Comparison of ENCODE assay signal across 1 cellular context in the genomic region with DNA sequence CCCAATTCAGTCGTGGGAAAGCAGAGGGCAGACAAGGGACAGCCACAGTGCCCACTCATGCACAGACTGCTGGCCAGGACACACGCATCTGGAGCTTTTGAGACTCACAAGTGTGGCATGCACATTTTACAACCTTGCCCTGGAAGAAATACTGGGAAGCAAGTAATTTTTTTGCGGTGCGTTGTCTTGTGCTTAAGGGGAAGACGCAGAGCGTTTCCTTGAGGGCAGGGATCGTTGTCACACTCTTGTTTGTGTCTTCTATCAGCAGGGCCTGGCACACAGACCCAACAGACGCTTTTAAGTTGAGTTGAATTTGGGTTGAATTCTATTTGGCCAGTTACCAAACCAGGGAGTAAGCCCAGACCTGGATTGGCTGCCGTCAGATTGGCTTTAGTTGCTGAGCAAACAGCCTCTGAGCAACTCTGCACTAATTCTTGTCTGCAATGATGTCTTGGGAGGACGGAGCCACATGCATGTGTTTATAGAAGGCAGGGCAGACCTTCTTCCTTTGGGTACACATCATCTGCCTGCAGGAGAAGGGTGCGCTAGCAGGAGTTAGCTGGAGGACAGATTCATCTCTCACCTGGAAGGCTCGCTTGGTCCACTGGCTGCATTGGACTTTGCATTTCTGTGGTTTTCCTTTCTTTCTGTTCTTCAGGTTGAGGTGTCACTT.
TF ChIP-seq lines count a peak whose summit lies in the region.

No MANE protein-coding gene starts in this region.

TF ChIP-seq in SK-N-SH, 30 proteins besides CTCF, POLR2A, EP300 and RAD21:
- TF ChIP-seq CHD2 (IDR thresholded peaks at IDR 0.05; ENCODE audit: low read length, partially characterized antibody) = no peak
- TF ChIP-seq NRF1 (IDR thresholded peaks at IDR 0.05; ENCODE audit: low read depth, low read length) = no peak
- TF ChIP-seq, protein P1, sequence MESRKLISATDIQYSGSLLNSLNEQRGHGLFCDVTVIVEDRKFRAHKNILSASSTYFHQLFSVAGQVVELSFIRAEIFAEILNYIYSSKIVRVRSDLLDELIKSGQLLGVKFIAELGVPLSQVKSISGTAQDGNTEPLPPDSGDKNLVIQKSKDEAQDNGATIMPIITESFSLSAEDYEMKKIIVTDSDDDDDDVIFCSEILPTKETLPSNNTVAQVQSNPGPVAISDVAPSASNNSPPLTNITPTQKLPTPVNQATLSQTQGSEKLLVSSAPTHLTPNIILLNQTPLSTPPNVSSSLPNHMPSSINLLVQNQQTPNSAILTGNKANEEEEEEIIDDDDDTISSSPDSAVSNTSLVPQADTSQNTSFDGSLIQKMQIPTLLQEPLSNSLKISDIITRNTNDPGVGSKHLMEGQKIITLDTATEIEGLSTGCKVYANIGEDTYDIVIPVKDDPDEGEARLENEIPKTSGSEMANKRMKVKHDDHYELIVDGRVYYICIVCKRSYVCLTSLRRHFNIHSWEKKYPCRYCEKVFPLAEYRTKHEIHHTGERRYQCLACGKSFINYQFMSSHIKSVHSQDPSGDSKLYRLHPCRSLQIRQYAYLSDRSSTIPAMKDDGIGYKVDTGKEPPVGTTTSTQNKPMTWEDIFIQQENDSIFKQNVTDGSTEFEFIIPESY (IDR thresholded peaks at IDR 0.05; ENCODE audit: borderline replicate concordance, low read depth) = no peak
- TF ChIP-seq POLR2AphosphoS5 (IDR thresholded peaks at IDR 0.05; ENCODE audit: low read depth, low read length) = no peak
- TF ChIP-seq MXI1 (IDR thresholded peaks at IDR 0.05; ENCODE audit: low read depth, low read length) = no peak
- TF ChIP-seq NFIC (IDR thresholded peaks at IDR 0.05; ENCODE audit: borderline replicate concordance) = no peak
- no peak for TF ChIP-seq USF2 (IDR thresholded peaks at IDR 0.05; ENCODE audit: borderline replicate concordance, low read depth, low read length)
- TF ChIP-seq REST (IDR thresholded peaks at IDR 0.05; ENCODE audit: low read depth, low read length) = no peak
- TF ChIP-seq, protein P2, sequence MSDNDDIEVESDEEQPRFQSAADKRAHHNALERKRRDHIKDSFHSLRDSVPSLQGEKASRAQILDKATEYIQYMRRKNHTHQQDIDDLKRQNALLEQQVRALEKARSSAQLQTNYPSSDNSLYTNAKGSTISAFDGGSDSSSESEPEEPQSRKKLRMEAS (IDR thresholded peaks at IDR 0.05; ENCODE audit: low read depth) = no peak
- TF ChIP-seq EZH2phosphoT487 (IDR thresholded peaks at IDR 0.05; ENCODE audit: borderline replicate concordance, low read depth) = no peak
- no peak for TF ChIP-seq FOXJ3 (CRISPR knock-in tag; IDR thresholded peaks at IDR 0.05)
- TF ChIP-seq ELF1 (IDR thresholded peaks at IDR 0.05) = no peak
- TF ChIP-seq USF1 (IDR thresholded peaks at IDR 0.05; ENCODE audit: borderline replicate concordance, low read depth) = no peak
- no peak for TF ChIP-seq MEF2A (IDR thresholded peaks at IDR 0.05; ENCODE audit: borderline replicate concordance, low read depth)
- TF ChIP-seq PBX3 (IDR thresholded peaks at IDR 0.05) = no peak
- no peak for TF ChIP-seq SMC3 (IDR thresholded peaks at IDR 0.05; ENCODE audit: low read depth, low read length)
